In genomic region chr16:57485091-57485915, GRCh38 we compare ENCODE assay signal across 6 cellular contexts. TPM values are rescaled to one million over a fixed set of nuclear protein-coding genes. Genes with fewer than 3 reads are reported as not detected.
A peak's percentile ranks its signal among the peaks of the same experiment; 100 is the strongest.
DNase-seq lines count a peak whose midpoint lies in the region; ATAC-seq and TF ChIP-seq lines count a peak whose summit lies in the region.

No MANE protein-coding gene starts in this region.

- H3K27ac Mint-ChIP-seq in activated naive CD4-positive, alpha-beta T cell treated with anti-CD3 and anti-CD28 coated beads for 36 hours: no peak overlapping the region

- H3K36me3 Mint-ChIP-seq in activated naive CD4-positive, alpha-beta T cell treated with anti-CD3 and anti-CD28 coated beads for 36 hours (ENCODE audit: low read depth): no peaks in the 10 kb centered on the region

- no peak for DNase-seq in activated naive CD4-positive, alpha-beta T cell treated with anti-CD3 and anti-CD28 coated beads for 36 hours
- DNase-seq in activated naive CD4-positive, alpha-beta T cell treated with anti-CD3 and anti-CD28 coated beads, Interleukin-2, amount 50 U/mL, for 16 hours: no peak
- DNase-seq in iPS DF 6.9 (ENCODE audit: low read depth, low spot score) (no peak), upper lobe of left lung (peak; percentile 60 to 67)
- DNase-seq in activated effector memory CD4-positive, alpha-beta T cell treated with Interleukin-2 at 50 U/mL for 16 hours: no peak

- H3K4me1 Mint-ChIP-seq in activated naive CD4-positive, alpha-beta T cell treated with anti-CD3 and anti-CD28 coated beads for 36 hours (ENCODE audit: low read depth): peaks cover 18% of the 10 kb centered on the region

- H3K9me3 ChIP-seq in iPS DF 6.9 (ENCODE audit: control insufficient read depth, insufficient read depth, low read length) (no peaks in the 10 kb centered on the region), upper lobe of left lung (no peaks in the 10 kb centered on the region)

- H3K27me3 Mint-ChIP-seq in activated naive CD4-positive, alpha-beta T cell treated with anti-CD3 and anti-CD28 coated beads for 36 hours (ENCODE audit: low read depth): no peaks in the 10 kb centered on the region

- intact Hi-C loops in activated naive CD4-positive, alpha-beta T cell treated with anti-CD3 and anti-CD28 coated beads for 36 hours (cut with micrococcal nuclease): no loop called here

- no peak overlapping the region for H3K27ac ChIP-seq in iPS DF 6.9 (ENCODE audit: low read length)
- peak overlapping the region; percentile 67 to 84 (median 80) for H3K27ac ChIP-seq in upper lobe of left lung

- ATAC-seq in upper lobe of left lung (ENCODE audit: low FRiP score in 2 of 2): peak; percentile 35 to 46
- no peak for ATAC-seq in HG02970 (IDR thresholded peaks at IDR 0.05; ENCODE audit: low FRiP score, unreplicated experiment)

- H3K9me3 Mint-ChIP-seq in activated naive CD4-positive, alpha-beta T cell treated with anti-CD3 and anti-CD28 coated beads for 36 hours: no peaks in the 10 kb centered on the region

- WGBS in iPS DF 6.9 (ENCODE audit: insufficient coverage, insufficient read length): no CpG with 5 or more reads among the region's 14 CpGs
- 45 to 58% methylated on average over 4 to 12 of the region's 14 CpGs for WGBS in upper lobe of left lung, 2 donors

- H3K4me1 ChIP-seq in iPS DF 6.9 (ENCODE audit: control insufficient read depth, insufficient read depth, low read length) (peaks cover 14% of the 10 kb centered on the region), upper lobe of left lung (peaks cover 21 to 42% (median 29%) of the 10 kb centered on the region in 4 donors)

- CTCF ChIA-PET in activated naive CD4-positive, alpha-beta T cell treated with anti-CD3 and anti-CD28 coated beads for 36 hours (lab: Charles Lee): interaction anchor here (0.9 to 3.6 kb wide), 2 partner anchors 34 to 358 kb away, joined by 3 to 22 read pairs; no protein-coding TSS in a partner anchor

- H3K36me3 ChIP-seq in iPS DF 6.9 (ENCODE audit: control insufficient read depth, insufficient read depth, low read length) (no peaks in the 10 kb centered on the region), upper lobe of left lung (no peaks in the 10 kb centered on the region)

- H3K4me3 Mint-ChIP-seq in activated naive CD4-positive, alpha-beta T cell treated with anti-CD3 and anti-CD28 coated beads for 36 hours: peak overlapping the region; percentile 77

- no peak for TF ChIP-seq POLR2A in upper lobe of left lung (IDR thresholded peaks at IDR 0.05)

- TF ChIP-seq CTCF in upper lobe of left lung (IDR thresholded peaks at IDR 0.05): no peak

- H3K4me3 ChIP-seq in iPS DF 6.9 (ENCODE audit: low read length) (peak overlapping the region; percentile 77; the same call in 1 of the 2 replicates), upper lobe of left lung (peak overlapping the region; percentile 77 to 92 (median 84))

- no peaks in the 10 kb centered on the region for H3K27me3 ChIP-seq in iPS DF 6.9 (ENCODE audit: control insufficient read depth, insufficient read depth, low read length)
- no peaks in the 10 kb centered on the region for H3K27me3 ChIP-seq in upper lobe of left lung

- TF ChIP-seq EP300 in upper lobe of left lung (IDR thresholded peaks at IDR 0.05): no peak

RNA-seq across cellular contexts. Expression of gene DOK4, which starts 1.0 kb away (rescaled TPM):
- total RNA-seq in activated naive CD4-positive, alpha-beta T cell treated with anti-CD3 and anti-CD28 coated beads for 36 hours: 1 to 10 TPM; 5.0 to 6.2 TPM
- 10 to 100 TPM; 36.7 to 87.3 (median 54.1) TPM for total RNA-seq in upper lobe of left lung

RNA-seq across cellular contexts. Expression of gene POLR2C, which starts 22.8 kb away (rescaled TPM):
- total RNA-seq in activated naive CD4-positive, alpha-beta T cell treated with anti-CD3 and anti-CD28 coated beads for 36 hours: 10 to 100 TPM; 49.4 to 53.0 TPM
- 100 to 1,000 TPM in 4 of 6 donors, 10 to 100 TPM in 2; 70.6 to 210 (median 112) TPM for total RNA-seq in upper lobe of left lung

RNA-seq across cellular contexts. Expression of gene COQ9, which starts 38.0 kb away (rescaled TPM):
- total RNA-seq in activated naive CD4-positive, alpha-beta T cell treated with anti-CD3 and anti-CD28 coated beads for 36 hours: 10 to 100 TPM; 30.6 TPM
- total RNA-seq in upper lobe of left lung: 10 to 100 TPM; 33.1 to 47.1 (median 39.4) TPM

RNA-seq across cellular contexts. Expression of gene CIAPIN1, which starts 38.1 kb away (rescaled TPM):
- 10 to 100 TPM; 29.5 to 31.0 TPM for total RNA-seq in activated naive CD4-positive, alpha-beta T cell treated with anti-CD3 and anti-CD28 coated beads for 36 hours
- 10 to 100 TPM; 21.0 to 44.5 (median 36.5) TPM for total RNA-seq in upper lobe of left lung

RNA-seq across cellular contexts. Expression of gene CCDC102A, which starts 51.1 kb away (rescaled TPM):
- total RNA-seq in activated naive CD4-positive, alpha-beta T cell treated with anti-CD3 and anti-CD28 coated beads for 36 hours: 1 to 10 TPM; 7.1 to 7.7 TPM
- 10 to 100 TPM in 5 of 6 donors, 1 to 10 TPM in 1; 8.2 to 41.9 (median 16.5) TPM for total RNA-seq in upper lobe of left lung

Comparison
In these comparisons a context has a peak if more than half of its experiments do, and no peak if none do; other contexts are left out.
1. DNase-seq: peak in upper lobe of left lung (2 of 2); none in activated naive CD4-positive, alpha-beta T cell treated with anti-CD3 and anti-CD28 coated beads for 36 hours (single experiment), activated naive CD4-positive, alpha-beta T cell treated with anti-CD3 and anti-CD28 coated beads, Interleukin-2, amount 50 U/mL, for 16 hours (single experiment), iPS DF 6.9 (single experiment) and activated effector memory CD4-positive, alpha-beta T cell treated with Interleukin-2 at 50 U/mL for 16 hours (single experiment).
2. RNA of gene DOK4, which starts 1.0 kb away (total RNA-seq): 36.7 to 87.3 TPM in upper lobe of left lung; 5.0 to 6.2 TPM in activated naive CD4-positive, alpha-beta T cell treated with anti-CD3 and anti-CD28 coated beads for 36 hours; every median in the first group is over 4 times any median in the second.